18 cellular contexts compared by ENCODE assay signal in genomic region chr6:24536466-24536865, GRCh38. TPM values are rescaled to one million over a fixed set of nuclear protein-coding genes. Genes with fewer than 3 reads are reported as not detected.
DNase-seq lines count a peak whose midpoint lies in the region; ATAC-seq lines count a peak whose summit lies in the region.
"Had no signal": no experiment of that assay in that cellular context is flagged by ENCODE, and none has a peak within 500 bp of the region (broad histone marks: within the 10 kb centered on the region; RNA-seq: fewer than 3 reads in every experiment).

No MANE protein-coding gene starts in this region.

- H3K36me3 ChIP-seq in SK-N-MC (ENCODE audit: insufficient read depth, low read length), result no peaks in the 10 kb centered on the region
- H3K36me3 ChIP-seq in effector memory CD4-positive, alpha-beta T cell (ENCODE audit: control insufficient read depth, insufficient read depth, low read length), result peaks cover 7% of the 10 kb centered on the region
- H3K36me3 ChIP-seq: SJSA1 had no signal

- H3K27me3 ChIP-seq in right cardiac atrium (ENCODE audit: control insufficient read depth, insufficient read depth), result no peaks in the 10 kb centered on the region
- H3K27me3 ChIP-seq in effector memory CD4-positive, alpha-beta T cell (replicated peaks; ENCODE audit: control insufficient read depth, insufficient read depth, low read length, poor library complexity, severe bottlenecking), result no peaks in the 10 kb centered on the region
- H3K27me3 ChIP-seq: BLaER1, SJSA1 had no signal

- H3K9me3 ChIP-seq in SK-N-MC (ENCODE audit: low read depth, low read length) (no peaks in the 10 kb centered on the region), right cardiac atrium (ENCODE audit: control insufficient read depth, low read length) (no peaks in the 10 kb centered on the region)
- H3K9me3 ChIP-seq in effector memory CD4-positive, alpha-beta T cell (ENCODE audit: control insufficient read depth, low read length), result no peaks in the 10 kb centered on the region
- H3K9me3 ChIP-seq: BLaER1, SJSA1 had no signal

- intact Hi-C loops in left colon (cut with DNase I, micrococcal nuclease), result no loop called here
- intact Hi-C loops in right cardiac atrium (cut with DNase I), result no loop called here

- no peaks in the 10 kb centered on the region for H3K4me1 ChIP-seq in right cardiac atrium (ENCODE audit: control insufficient read depth, insufficient read depth, low read length)
- no peaks in the 10 kb centered on the region for H3K4me1 ChIP-seq in effector memory CD4-positive, alpha-beta T cell (ENCODE audit: control insufficient read depth, insufficient read depth, low read length, poor library complexity, severe bottlenecking)
- H3K4me1 ChIP-seq: BLaER1, SJSA1 had no signal

- H3K27ac ChIP-seq in SK-N-MC, result peak overlapping the region; percentile 22; the same call in 1 of the 2 replicates
- H3K27ac ChIP-seq in right cardiac atrium (ENCODE audit: low read length), result no peak overlapping the region
- no peak overlapping the region for H3K27ac ChIP-seq in effector memory CD4-positive, alpha-beta T cell (ENCODE audit: insufficient read depth, low read length, poor library complexity, severe bottlenecking)
- H3K27ac ChIP-seq: BLaER1, RWPE1, SJSA1 had no signal

- 47% methylated on average over 4 of the region's 4 CpGs for WGBS in right cardiac atrium

- H3K4me3 ChIP-seq in SK-N-MC (peak overlapping the region; percentile 11), right cardiac atrium (ENCODE audit: low read length) (no peak overlapping the region)
- H3K4me3 ChIP-seq in effector memory CD4-positive, alpha-beta T cell (ENCODE audit: insufficient read depth, low read depth, low read length, poor library complexity, severe bottlenecking), result no peak overlapping the region
- H3K4me3 ChIP-seq: BLaER1, GM23338, SJSA1 had no signal

- ATAC-seq in left colon, result peak; percentile 35
- no peak for ATAC-seq in right cardiac atrium
- ATAC-seq: GM23338 had no signal

- peak; percentile 21 for DNase-seq in NCI-H2227 treated with DMSO at 0.1 percent for 48 hours (lab: John Stamatoyannopoulos, UW)
- DNase-seq in NCI-H2227 (lab: John Stamatoyannopoulos, UW; ENCODE audit: unreplicated experiment), result no peak
- peak; percentile 64 to 91 for DNase-seq in NCI-H2081 (lab: John Stamatoyannopoulos, UW)
- peak; percentile 78 for DNase-seq in SK-N-MC (ENCODE audit: low read depth, low spot score)
- no peak for DNase-seq in left colon
- DNase-seq in AML-193 (lab: John Stamatoyannopoulos, UW), result no peak
- DNase-seq in right cardiac atrium, result no peak
- no peak for DNase-seq in effector memory CD4-positive, alpha-beta T cell
- DNase-seq: 8988T; CD8-positive, alpha-beta memory T cell; DND-41; KBM-7; NCI-H1436 treated with DMSO at 0.1 percent for 48 hours; NCI-H524 treated with DMSO at 0.1 percent for 48 hours had no signal

- no peak overlapping the region for H3K9ac ChIP-seq in SK-N-MC (ENCODE audit: insufficient read length)
- H3K9ac ChIP-seq: BLaER1 had no signal

RNA-seq across cellular contexts. Expression of gene ALDH5A1, which starts 41.7 kb away (rescaled TPM):
- total RNA-seq in left colon (10 to 100 TPM; 13.9 to 18.3 TPM), right cardiac atrium (10 to 100 TPM; 10.9 to 16.5 (median 14.9) TPM)
- polyA plus RNA-seq in right cardiac atrium, result 7.7 TPM

RNA-seq across cellular contexts. Expression of gene GPLD1, which starts 47.1 kb away (rescaled TPM):
- under 1 TPM; 0.49 to 0.98 TPM for total RNA-seq in left colon
- total RNA-seq in right cardiac atrium, result 1 to 10 TPM; 1.0 to 1.6 (median 1.2) TPM
- polyA plus RNA-seq in right cardiac atrium, result 0.52 TPM

Comparison
In these comparisons a context has a peak if more than half of its experiments do, and no peak if none do; other contexts are left out.
1. DNase-seq: peak in NCI-H2227 treated with DMSO at 0.1 percent for 48 hours (single experiment), NCI-H2081 (2 of 2) and SK-N-MC (single experiment); none in NCI-H2227 (single experiment), left colon (0 of 2), AML-193 (0 of 2), right cardiac atrium (0 of 3) and effector memory CD4-positive, alpha-beta T cell (0 of 3).